Comparison of ENCODE assay signal across 30 cellular contexts in genomic region chr20:2707353-2708072, GRCh38. TPM values are rescaled to one million over a fixed set of nuclear protein-coding genes. Genes with fewer than 3 reads are reported as not detected.
DNase-seq lines count a peak whose midpoint lies in the region; ATAC-seq and TF ChIP-seq lines count a peak whose summit lies in the region.
"Had no signal": no experiment of that assay in that cellular context is flagged by ENCODE, and none has a peak within 500 bp of the region (broad histone marks: within the 10 kb centered on the region; RNA-seq: fewer than 3 reads in every experiment).

No MANE protein-coding gene starts in this region.

- H3K27ac Mint-ChIP-seq in activated naive CD8-positive, alpha-beta T cell treated with anti-CD3 and anti-CD28 coated beads, Interleukin-2, amount 10 ng/mL, durations not matched to agents 7 days and 5 days, result peak overlapping the region; percentile 32
- H3K27ac Mint-ChIP-seq in activated naive CD8-positive, alpha-beta T cell treated with anti-CD3 and anti-CD28 coated beads for 36 hours, result no peak overlapping the region
- peak overlapping the region; percentile 7 for H3K27ac Mint-ChIP-seq in stimulated activated effector memory CD8-positive, alpha-beta T cell treated with anti-CD3 and anti-CD28 coated beads, Interleukin-12 subunit alpha, Interleukin-12 subunit beta, amount 100 ng/mL, for 72 hours
- H3K27ac Mint-ChIP-seq: activated T-cell treated with anti-CD3 and anti-CD28 coated beads, Interleukin-2, amount 50 U/mL, for 72 hours; B cell; mesothelial cell of epicardium had no signal

- H3K36me3 ChIP-seq in WERI-Rb-1, result peaks cover 4% of the 10 kb centered on the region; the same call in 1 of the 2 replicates
- H3K36me3 ChIP-seq: cardiac muscle cell, left ventricle myocardium inferior, ovary, upper lobe of right lung had no signal

- H3K36me3 Mint-ChIP-seq in activated naive CD8-positive, alpha-beta T cell treated with anti-CD3 and anti-CD28 coated beads, Interleukin-2, amount 10 ng/mL, durations not matched to agents 7 days and 5 days, result no peaks in the 10 kb centered on the region
- no peaks in the 10 kb centered on the region for H3K36me3 Mint-ChIP-seq in activated naive CD8-positive, alpha-beta T cell treated with anti-CD3 and anti-CD28 coated beads for 36 hours
- no peaks in the 10 kb centered on the region for H3K36me3 Mint-ChIP-seq in stimulated activated effector memory CD8-positive, alpha-beta T cell treated with anti-CD3 and anti-CD28 coated beads, Interleukin-12 subunit alpha, Interleukin-12 subunit beta, amount 100 ng/mL, for 72 hours
- H3K36me3 Mint-ChIP-seq: mesothelial cell of epicardium; naive thymus-derived CD4-positive, alpha-beta T cell had no signal

- H3K27ac ChIP-seq in WERI-Rb-1, result peak overlapping the region; percentile 89
- H3K27ac ChIP-seq: cardiac muscle cell, left ventricle myocardium inferior, ovary, upper lobe of right lung had no signal

- no peaks in the 10 kb centered on the region for H3K27me3 ChIP-seq in WERI-Rb-1 (ENCODE audit: insufficient read depth, low read depth, severe bottlenecking)
- H3K27me3 ChIP-seq: cardiac muscle cell, ovary, upper lobe of right lung had no signal

- POLR2A ChIA-PET in activated naive CD8-positive, alpha-beta T cell treated with anti-CD3 and anti-CD28 coated beads, Interleukin-2, amount 10 ng/mL, durations not matched to agents 7 days and 5 days (lab: Charles Lee), result interaction anchor here (1.0 to 1.3 kb wide), 2 partner anchors 19 to 46 kb away, joined by 3 to 4 read pairs; no protein-coding TSS in a partner anchor

- no peak overlapping the region for H3K4me3 Mint-ChIP-seq in activated naive CD8-positive, alpha-beta T cell treated with anti-CD3 and anti-CD28 coated beads, Interleukin-2, amount 10 ng/mL, durations not matched to agents 7 days and 5 days
- H3K4me3 Mint-ChIP-seq in activated naive CD8-positive, alpha-beta T cell treated with anti-CD3 and anti-CD28 coated beads for 36 hours, result no peak overlapping the region
- H3K4me3 Mint-ChIP-seq in stimulated activated effector memory CD8-positive, alpha-beta T cell treated with anti-CD3 and anti-CD28 coated beads, Interleukin-12 subunit alpha, Interleukin-12 subunit beta, amount 100 ng/mL, for 72 hours, result no peak overlapping the region
- H3K4me3 Mint-ChIP-seq: B cell, immature natural killer cell, mesothelial cell of epicardium had no signal

- H3K9me3 Mint-ChIP-seq in activated naive CD8-positive, alpha-beta T cell treated with anti-CD3 and anti-CD28 coated beads, Interleukin-2, amount 10 ng/mL, durations not matched to agents 7 days and 5 days, result no peaks in the 10 kb centered on the region
- no peaks in the 10 kb centered on the region for H3K9me3 Mint-ChIP-seq in activated naive CD8-positive, alpha-beta T cell treated with anti-CD3 and anti-CD28 coated beads for 36 hours
- H3K9me3 Mint-ChIP-seq in stimulated activated effector memory CD8-positive, alpha-beta T cell treated with anti-CD3 and anti-CD28 coated beads, Interleukin-12 subunit alpha, Interleukin-12 subunit beta, amount 100 ng/mL, for 72 hours, result no peaks in the 10 kb centered on the region
- H3K9me3 Mint-ChIP-seq: activated T-cell treated with anti-CD3 and anti-CD28 coated beads, Interleukin-2, amount 50 U/mL, for 72 hours; immature natural killer cell; mesothelial cell of epicardium; naive thymus-derived CD4-positive, alpha-beta T cell had no signal

- H3K9me3 ChIP-seq in WERI-Rb-1 (ENCODE audit: severe bottlenecking), result no peaks in the 10 kb centered on the region
- H3K9me3 ChIP-seq: Caco-2, left ventricle myocardium inferior, ovary, upper lobe of right lung had no signal

- ATAC-seq in activated naive CD8-positive, alpha-beta T cell treated with anti-CD3 and anti-CD28 coated beads, Interleukin-2, amount 10 ng/mL, durations not matched to agents 7 days and 5 days (ENCODE audit: low read depth), result no peak
- ATAC-seq in esophagus mucosa (peak; percentile 17), HG03520 (IDR thresholded peaks at IDR 0.05; ENCODE audit: unreplicated experiment) (no peak), HG03439 (IDR thresholded peaks at IDR 0.05; ENCODE audit: unreplicated experiment) (no peak)
- no peak for ATAC-seq in stimulated activated effector memory CD8-positive, alpha-beta T cell treated with anti-CD3 and anti-CD28 coated beads, Interleukin-12 subunit alpha, Interleukin-12 subunit beta, amount 100 ng/mL, for 72 hours
- ATAC-seq: HCT116; K562; naive thymus-derived CD4-positive, alpha-beta T cell; Right ventricle myocardium inferior; upper lobe of right lung had no signal

- DNase-seq in activated naive CD8-positive, alpha-beta T cell treated with anti-CD3 and anti-CD28 coated beads, Interleukin-2, amount 10 ng/mL, durations not matched to agents 7 days and 5 days, result no peak
- DNase-seq in activated naive CD8-positive, alpha-beta T cell treated with anti-CD3 and anti-CD28 coated beads for 36 hours, result no peak
- DNase-seq in WERI-Rb-1, result no peak
- DNase-seq in stimulated activated effector memory CD8-positive, alpha-beta T cell treated with anti-CD3 and anti-CD28 coated beads, Interleukin-12 subunit alpha, Interleukin-12 subunit beta, amount 100 ng/mL, for 72 hours (ENCODE audit: low spot score in 2 of 2), result peak in 1 of 2 donors; percentile 47
- DNase-seq in central memory CD4-positive, alpha-beta T cell, result no peak
- DNase-seq: activated CD4-positive, alpha-beta T cell treated with anti-CD3 and anti-CD28 coated beads for 4 hours; activated naive CD4-positive, alpha-beta T cell treated with anti-CD3 and anti-CD28 coated beads, Interleukin-2, amount 50 U/mL, for 16 hours; activated T-cell treated with anti-CD3 and anti-CD28 coated beads, Interleukin-2, amount 50 U/mL, for 72 hours; aorta; Caco-2; GDM1; hypothalamus; immature natural killer cell; left ventricle myocardium inferior; naive thymus-derived CD4-positive, alpha-beta T cell; NCI-H2029 treated with DMSO at 0.1 percent for 48 hours; OCI-M1; ovary; upper lobe of right lung had no signal

- no peak for TF ChIP-seq CTCF in WERI-Rb-1 (IDR thresholded peaks at IDR 0.05; ENCODE audit: low read depth, low read length)

- no peak overlapping the region for H3K4me3 ChIP-seq in WERI-Rb-1 (ENCODE audit: low read depth, low read length)
- H3K4me3 ChIP-seq: cardiac muscle cell, K562, left ventricle myocardium inferior, ovary, upper lobe of right lung had no signal

- peaks cover 8% of the 10 kb centered on the region for H3K4me1 Mint-ChIP-seq in activated naive CD8-positive, alpha-beta T cell treated with anti-CD3 and anti-CD28 coated beads, Interleukin-2, amount 10 ng/mL, durations not matched to agents 7 days and 5 days
- H3K4me1 Mint-ChIP-seq in activated naive CD8-positive, alpha-beta T cell treated with anti-CD3 and anti-CD28 coated beads for 36 hours, result peaks cover 5% of the 10 kb centered on the region
- H3K4me1 Mint-ChIP-seq in stimulated activated effector memory CD8-positive, alpha-beta T cell treated with anti-CD3 and anti-CD28 coated beads, Interleukin-12 subunit alpha, Interleukin-12 subunit beta, amount 100 ng/mL, for 72 hours, result peaks cover 16% of the 10 kb centered on the region
- H3K4me1 Mint-ChIP-seq: B cell, immature natural killer cell, mesothelial cell of epicardium had no signal

- no peaks in the 10 kb centered on the region for H3K27me3 Mint-ChIP-seq in activated naive CD8-positive, alpha-beta T cell treated with anti-CD3 and anti-CD28 coated beads, Interleukin-2, amount 10 ng/mL, durations not matched to agents 7 days and 5 days
- no peaks in the 10 kb centered on the region for H3K27me3 Mint-ChIP-seq in activated naive CD8-positive, alpha-beta T cell treated with anti-CD3 and anti-CD28 coated beads for 36 hours

RNA-seq across cellular contexts. Expression of gene EBF4, which starts 14.9 kb away (rescaled TPM):
- total RNA-seq in activated naive CD8-positive, alpha-beta T cell treated with anti-CD3 and anti-CD28 coated beads, Interleukin-2, amount 10 ng/mL, durations not matched to agents 7 days and 5 days, result 1 to 10 TPM in 1 of 2 experiments, under 1 TPM in 1; 0.99 to 2.4 TPM
- under 1 TPM; 0.66 to 0.98 TPM for total RNA-seq in activated naive CD8-positive, alpha-beta T cell treated with anti-CD3 and anti-CD28 coated beads for 36 hours
- total RNA-seq in esophagus mucosa, result 1.7 TPM
- total RNA-seq: HT1080, MCF 10A had no signal

RNA-seq across cellular contexts. Expression of gene IDH3B, which starts 43.5 kb away (rescaled TPM):
- 10 to 100 TPM; 95.8 to 96.7 TPM for total RNA-seq in activated naive CD8-positive, alpha-beta T cell treated with anti-CD3 and anti-CD28 coated beads, Interleukin-2, amount 10 ng/mL, durations not matched to agents 7 days and 5 days
- 100 to 1,000 TPM; 143 to 147 TPM for total RNA-seq in activated naive CD8-positive, alpha-beta T cell treated with anti-CD3 and anti-CD28 coated beads for 36 hours
- 60.7 TPM for total RNA-seq in esophagus mucosa

RNA-seq across cellular contexts. Expression of gene NOP56, which starts 55.1 kb away (rescaled TPM):
- 100 to 1,000 TPM; 322 to 330 TPM for total RNA-seq in activated naive CD8-positive, alpha-beta T cell treated with anti-CD3 and anti-CD28 coated beads, Interleukin-2, amount 10 ng/mL, durations not matched to agents 7 days and 5 days
- total RNA-seq in activated naive CD8-positive, alpha-beta T cell treated with anti-CD3 and anti-CD28 coated beads for 36 hours, result 100 to 1,000 TPM; 937 to 970 TPM
- 119 TPM for total RNA-seq in esophagus mucosa
